ENCODE assay signal across 9 cellular contexts in genomic region chr3:143847787-143848631, GRCh38. TPM values are rescaled to one million over a fixed set of nuclear protein-coding genes. Genes with fewer than 3 reads are reported as not detected.
DNase-seq lines count a peak whose midpoint lies in the region.
"Had no signal": no experiment of that assay in that cellular context is flagged by ENCODE, and none has a peak within 500 bp of the region (broad histone marks: within the 10 kb centered on the region; RNA-seq: fewer than 3 reads in every experiment).

Gene SLC9A9 (minus strand): TSS chr3:143848468. CDS start chr3:143848322, 146 bp downstream.

- peak within 1 kb of the TSS; percentile 83 for H3K4me2 ChIP-seq in GM23248 (ENCODE audit: unreplicated experiment)

- H2AFZ ChIP-seq in GM23248 = peak within 1 kb of the TSS; percentile 92

- 1% methylated on average over 15 of the region's 15 CpGs for WGBS in GM23248 (ENCODE audit: low coverage in 1 of 2, low lambda C conversion rate in 2 of 2, missing lambda C conversion rate in 2 of 2), 2 experiments

- DNase-seq in NCI-H1436 (lab: John Stamatoyannopoulos, UW) (peak; percentile 27), NCI-H1436 treated with DMSO at 0.1 percent for 48 hours (lab: John Stamatoyannopoulos, UW) (no peak), GM23248 (peak; percentile 89), Kasumi-1 (lab: John Stamatoyannopoulos, UW) (peak; percentile 81 to 88), iris pigment epithelial cell (ENCODE audit: low read depth) (peak; percentile 87)
- DNase-seq in central memory CD4-positive, alpha-beta T cell = peak; percentile 44

- H3K4me1 Mint-ChIP-seq in T-helper 1 cell treated with Interleukin-12 subunit alpha and Interleukin-12 subunit beta and Interleukin-4 antibody, amounts not matched to agents 30 μg/mL and 1 μg/mL, for 36 hours (ENCODE audit: low read depth) = peaks cover 45% of the 10 kb centered on the region

- peak within 1 kb of the TSS; percentile 98 for H3K4me3 Mint-ChIP-seq in T-helper 1 cell treated with Interleukin-12 subunit alpha and Interleukin-12 subunit beta and Interleukin-4 antibody, amounts not matched to agents 30 μg/mL and 1 μg/mL, for 36 hours

- peaks cover 20% of the 10 kb centered on the region for H3F3A ChIP-seq in GM23248 (ENCODE audit: insufficient read depth)

- H3K27me3 Mint-ChIP-seq in T-helper 1 cell treated with Interleukin-12 subunit alpha and Interleukin-12 subunit beta and Interleukin-4 antibody, amounts not matched to agents 30 μg/mL and 1 μg/mL, for 36 hours (ENCODE audit: low read depth) = no peaks in the 10 kb centered on the region

- H3K27ac Mint-ChIP-seq in T-helper 1 cell treated with Interleukin-12 subunit alpha and Interleukin-12 subunit beta and Interleukin-4 antibody, amounts not matched to agents 30 μg/mL and 1 μg/mL, for 36 hours = peak within 1 kb of the TSS; percentile 95

- no peaks in the 10 kb centered on the region for H3K9me3 Mint-ChIP-seq in T-helper 1 cell treated with Interleukin-12 subunit alpha and Interleukin-12 subunit beta and Interleukin-4 antibody, amounts not matched to agents 30 μg/mL and 1 μg/mL, for 36 hours

- peaks cover 3% of the 10 kb centered on the region for H3K36me3 Mint-ChIP-seq in T-helper 1 cell treated with Interleukin-12 subunit alpha and Interleukin-12 subunit beta and Interleukin-4 antibody, amounts not matched to agents 30 μg/mL and 1 μg/mL, for 36 hours (ENCODE audit: low read depth)

- H3K27me3 ChIP-seq in GM23248 (replicated peaks; ENCODE audit: insufficient read depth) = no peaks in the 10 kb centered on the region
- H3K27me3 ChIP-seq in skeletal muscle tissue (ENCODE audit: control insufficient read depth in 3 of 3, insufficient read depth in 3 of 3, low read length in 3 of 3) = no peaks in the 10 kb centered on the region

- peaks cover 23% of the 10 kb centered on the region for H3K4me1 ChIP-seq in GM23248 (ENCODE audit: insufficient read depth)
- peaks cover 0 to 12% (median 9%) of the 10 kb centered on the region in 3 donors for H3K4me1 ChIP-seq in skeletal muscle tissue (ENCODE audit: control insufficient read depth in 3 of 3, insufficient read depth in 3 of 3, low read length in 3 of 3)

- peak within 1 kb of the TSS; percentile 86 for H3K4me3 ChIP-seq in GM23248
- H3K4me3 ChIP-seq in skeletal muscle tissue (ENCODE audit: low read length in 3 of 3) = peak within 1 kb of the TSS; percentile 75 to 97 (median 85)

- H3K9ac ChIP-seq in GM23248 = peak within 1 kb of the TSS; percentile 69
- H3K9ac ChIP-seq in skeletal muscle tissue (ENCODE audit: low read depth in 1 of 3, low read length in 3 of 3) = peak within 1 kb of the TSS; percentile 64 to 87 (median 76)

- H3K9me2 ChIP-seq in GM23248 (ENCODE audit: insufficient read depth) = no peaks in the 10 kb centered on the region

- in situ Hi-C loops in GM23248 (cut with MboI) = no loop called here

- H3K36me3 ChIP-seq in GM23248 (ENCODE audit: low read depth) (no peaks in the 10 kb centered on the region), skeletal muscle tissue (ENCODE audit: control insufficient read depth in 3 of 3, insufficient read depth in 3 of 3, low read length in 3 of 3) (no peaks in the 10 kb centered on the region)

- no peaks in the 10 kb centered on the region for H3K79me2 ChIP-seq in GM23248 (ENCODE audit: insufficient read depth)

- no peaks in the 10 kb centered on the region for H4K20me1 ChIP-seq in GM23248 (ENCODE audit: insufficient read depth)

- H3K27ac ChIP-seq in GM23248 (peak within 1 kb of the TSS; percentile 15), skeletal muscle tissue (ENCODE audit: low read depth, low read length) (peak within 1 kb of the TSS; percentile 31)
- H3K27ac ChIP-seq: C4-2B had no signal

- H3K9me3 ChIP-seq in GM23248 (ENCODE audit: low read depth) = no peaks in the 10 kb centered on the region
- H3K9me3 ChIP-seq in skeletal muscle tissue (ENCODE audit: control insufficient read depth in 3 of 3, low read length in 3 of 3) = no peaks in the 10 kb centered on the region

RNA-seq across cellular contexts. Expression of gene SLC9A9, which starts in this region (rescaled TPM):
- 3.2 and 3.8 TPM in 2 replicates for total RNA-seq in GM23248 (2014; rRNA removed; shearing (Covaris generic))
- 1.7 and 2.8 TPM in 2 replicates for polyA plus RNA-seq in GM23248 (2016; fragmentation: Nextera tagmentation; extraction: Ambion mirVana)
- 20.4 TPM for total RNA-seq in skeletal muscle tissue
